8 cellular contexts compared by ENCODE assay signal in the genomic region with DNA sequence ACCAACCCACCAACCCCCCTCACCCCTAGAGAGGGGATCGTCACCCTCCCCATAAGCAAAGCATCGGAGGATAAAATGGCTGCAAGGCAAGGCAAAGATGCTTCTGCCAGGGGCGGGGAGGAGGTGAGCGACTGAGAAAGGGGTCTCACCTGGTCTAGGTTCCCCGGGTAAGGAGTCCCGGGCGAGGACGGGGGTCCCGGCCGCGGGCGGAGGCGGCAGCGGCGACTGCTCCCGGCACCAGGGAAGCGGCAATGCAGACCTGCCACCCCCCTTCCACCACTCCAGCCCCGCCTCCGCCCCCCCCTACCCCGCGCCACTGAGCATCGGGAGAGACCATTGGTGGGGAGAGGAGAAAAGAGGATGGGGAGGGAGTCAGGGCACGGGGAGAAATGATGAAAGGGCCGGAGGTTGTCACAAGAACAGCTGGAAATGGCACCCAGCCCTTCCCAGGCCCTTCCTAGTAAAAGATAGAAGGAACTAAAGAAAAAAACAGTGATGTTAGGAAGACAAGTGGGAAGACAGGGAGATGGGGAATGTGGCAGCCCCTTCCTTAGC. TPM values are rescaled to one million over a fixed set of nuclear protein-coding genes. Genes with fewer than 3 reads are reported as not detected.
DNase-seq lines count a peak whose midpoint lies in the region; ATAC-seq and TF ChIP-seq lines count a peak whose summit lies in the region.

A gene with protein sequence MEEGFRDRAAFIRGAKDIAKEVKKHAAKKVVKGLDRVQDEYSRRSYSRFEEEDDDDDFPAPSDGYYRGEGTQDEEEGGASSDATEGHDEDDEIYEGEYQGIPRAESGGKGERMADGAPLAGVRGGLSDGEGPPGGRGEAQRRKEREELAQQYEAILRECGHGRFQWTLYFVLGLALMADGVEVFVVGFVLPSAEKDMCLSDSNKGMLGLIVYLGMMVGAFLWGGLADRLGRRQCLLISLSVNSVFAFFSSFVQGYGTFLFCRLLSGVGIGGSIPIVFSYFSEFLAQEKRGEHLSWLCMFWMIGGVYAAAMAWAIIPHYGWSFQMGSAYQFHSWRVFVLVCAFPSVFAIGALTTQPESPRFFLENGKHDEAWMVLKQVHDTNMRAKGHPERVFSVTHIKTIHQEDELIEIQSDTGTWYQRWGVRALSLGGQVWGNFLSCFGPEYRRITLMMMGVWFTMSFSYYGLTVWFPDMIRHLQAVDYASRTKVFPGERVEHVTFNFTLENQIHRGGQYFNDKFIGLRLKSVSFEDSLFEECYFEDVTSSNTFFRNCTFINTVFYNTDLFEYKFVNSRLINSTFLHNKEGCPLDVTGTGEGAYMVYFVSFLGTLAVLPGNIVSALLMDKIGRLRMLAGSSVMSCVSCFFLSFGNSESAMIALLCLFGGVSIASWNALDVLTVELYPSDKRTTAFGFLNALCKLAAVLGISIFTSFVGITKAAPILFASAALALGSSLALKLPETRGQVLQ (minus strand): TSS at position 255 of the 555 bp plus-strand sequence. CDS start 4,004 bp downstream, outside the sequence.

- peaks cover 32% of the 10 kb centered on the region for H3K36me3 ChIP-seq in KOPT-K1 (ENCODE audit: insufficient read depth, low read length)
- peaks cover 0 to 3% of the 10 kb centered on the region in 2 donors for H3K36me3 ChIP-seq in body of pancreas (replicated peaks in 1 of 2; ENCODE audit: insufficient read depth in 1 of 2, low read depth in 2 of 2)
- H3K36me3 ChIP-seq in spleen, result peaks cover 3 to 16% (median 7%) of the 10 kb centered on the region in 6 donors

- peaks cover 11 to 16% of the 10 kb centered on the region in 2 donors for H3K36me3 Mint-ChIP-seq in CD14-positive monocyte
- peaks cover 11% of the 10 kb centered on the region for H3K36me3 Mint-ChIP-seq in T-cell

- H3K27me3 ChIP-seq in body of pancreas (no peaks in the 10 kb centered on the region), spleen (replicated peaks in 1 of 7) (peaks cover 0 to 26% (median 8%) of the 10 kb centered on the region in 7 donors)

- H3K27ac ChIP-seq in KOPT-K1 (ENCODE audit: low read depth, low read length, poor library complexity, severe bottlenecking) (peak within 1 kb of the TSS; percentile 73), body of pancreas (no peak within 1 kb of the TSS), spleen (peak within 1 kb of the TSS in 2 of 8 donors; percentile 3 to 30)

- WGBS in body of pancreas, 2 donors, result 1 to 4% methylated on average over 23 to 24 of the region's 24 CpGs
- 0 to 3% (median 1%) methylated on average over 17 to 24 of the region's 24 CpGs for WGBS in spleen, 5 donors

- H3K9me3 Mint-ChIP-seq in CD14-positive monocyte (no peaks in the 10 kb centered on the region), T-cell (no peaks in the 10 kb centered on the region)

- H3K4me1 Mint-ChIP-seq in CD14-positive monocyte (peaks cover 36% of the 10 kb centered on the region), T-cell (peaks cover 34 to 41% (median 40%) of the 10 kb centered on the region in 3 donors)

- TF ChIP-seq CTCF in CD14-positive monocyte (IDR thresholded peaks at IDR 0.05) (no peak), body of pancreas (IDR thresholded peaks at IDR 0.05) (no peak), spleen (IDR thresholded peaks at IDR 0.05 in 8 of 11, conservative IDR thresholded peaks at IDR 0.05 in 3 of 11) (no peak)

- intact Hi-C loops in CD14-positive monocyte (cut with micrococcal nuclease) (no loop called here), body of pancreas (cut with DNase I) (no loop called here), spleen (cut with DNase I; ENCODE audit: low total_unique reads) (no loop called here)

- CTCF ChIA-PET in T-cell (lab: Charles Lee), result interaction anchor here in 1 of 2 donors (0.5 kb wide), 1 partner anchor 133 kb away, joined by 6 read pairs; no protein-coding TSS in a partner anchor

- H3K27ac Mint-ChIP-seq in CD14-positive monocyte (peak within 1 kb of the TSS in 1 of 7 donors; percentile 30), T-cell (peak within 1 kb of the TSS; percentile 43 to 61)

- H3K27me3 Mint-ChIP-seq in CD14-positive monocyte (ENCODE audit: low read depth in 3 of 3) (peaks cover 23 to 27% (median 26%) of the 10 kb centered on the region in 3 donors), T-cell (peaks cover 0 to 2% of the 10 kb centered on the region in 2 donors)

- ATAC-seq in T-cell (replicated peaks in 1 of 4) (peak; percentile 74 to 80 (median 76)), body of pancreas (peak; percentile 25), HG03280 (IDR thresholded peaks at IDR 0.05; ENCODE audit: unreplicated experiment) (no peak), GM21786 (IDR thresholded peaks at IDR 0.05; ENCODE audit: unreplicated experiment) (no peak)

- DNase-seq in CD14-positive monocyte (ENCODE audit: low spot score) (no peak), T-cell (peak in 27 of 34 experiments; percentile 12 to 50 (median 25)), body of pancreas (peak in 2 of 4 donors; percentile 32 to 46), iPS-NIHi11 (ENCODE audit: low spot score) (peak; percentile 90), spleen (no peak)

- H3K4me3 Mint-ChIP-seq in CD14-positive monocyte, result peak within 1 kb of the TSS; percentile 49 to 87
- H3K4me3 Mint-ChIP-seq in T-cell, result peak within 1 kb of the TSS; percentile 70 to 83 (median 77)

- TF ChIP-seq POLR2A in body of pancreas (IDR thresholded peaks at IDR 0.05) (no peak), spleen (IDR thresholded peaks at IDR 0.05) (no peak)

- H3K9me3 ChIP-seq in KOPT-K1 (ENCODE audit: insufficient read depth, low read length, poor library complexity, severe bottlenecking), result no peaks in the 10 kb centered on the region
- H3K9me3 ChIP-seq in body of pancreas, result no peaks in the 10 kb centered on the region
- H3K9me3 ChIP-seq in spleen, result no peaks in the 10 kb centered on the region

- POLR2A ChIA-PET in T-cell (lab: Charles Lee), result no interaction called here

- no peak within 1 kb of the TSS for H3K4me3 ChIP-seq in body of pancreas
- peak within 1 kb of the TSS; percentile 22 to 75 (median 38) for H3K4me3 ChIP-seq in spleen

- peaks cover 6% of the 10 kb centered on the region for H3K4me1 ChIP-seq in body of pancreas
- H3K4me1 ChIP-seq in spleen, result peaks cover 0 to 30% (median 23%) of the 10 kb centered on the region in 6 donors

RNA-seq across cellular contexts. Expression of the gene that starts here (rescaled TPM):
- polyA plus RNA-seq in CD14-positive monocyte (under 1 TPM; 0.14 to 0.17 TPM), spleen (under 1 TPM; 0.43 to 0.90 (median 0.64) TPM)
- total RNA-seq in T-cell (1 to 10 TPM; 3.1 to 4.5 (median 3.9) TPM), body of pancreas (1 to 10 TPM in 1 of 2 donors, under 1 TPM in 1; 0.33 to 2.1 TPM), spleen (1 to 10 TPM; 1.1 to 3.7 (median 2.5) TPM)

Comparison
In these comparisons a context has a peak if more than half of its experiments do, and no peak if none do; other contexts are left out.
1. DNase-seq: peak in T-cell (27 of 34) and iPS-NIHi11 (single experiment); none in CD14-positive monocyte (single experiment) and spleen (single experiment).
2. ATAC-seq: peak in T-cell (4 of 4) and body of pancreas (single experiment); none in HG03280 (single experiment) and GM21786 (single experiment).
3. H3K4me3 ChIP-seq: peak in spleen (8 of 8); none in body of pancreas (0 of 2).